8 cellular contexts compared by ENCODE assay signal in genomic region chr18:3016584-3017292, GRCh38. TPM values are rescaled to one million over a fixed set of nuclear protein-coding genes. Genes with fewer than 3 reads are reported as not detected.
DNase-seq lines count a peak whose midpoint lies in the region; ATAC-seq, FAIRE-seq and TF ChIP-seq lines count a peak whose summit lies in the region.
"Had no signal": no experiment of that assay in that cellular context is flagged by ENCODE, and none has a peak within 500 bp of the region (broad histone marks: within the 10 kb centered on the region; RNA-seq: fewer than 3 reads in every experiment).

No MANE protein-coding gene starts in this region.

- TF ChIP-seq CTCF in colonic mucosa (IDR thresholded peaks at IDR 0.05): no peak

- peak; percentile 52 for FAIRE-seq in GM18507 (lab: Jason Lieb, UNC)

- no peaks in the 10 kb centered on the region for H3K27me3 ChIP-seq in colonic mucosa

- H3K4me3 ChIP-seq in colonic mucosa: no peak overlapping the region

- H3K9ac ChIP-seq in colonic mucosa (ENCODE audit: low read depth in 2 of 2, low read length in 2 of 2): no peak overlapping the region

- peak overlapping the region; percentile 44 for H3K27ac ChIP-seq in colonic mucosa

- H3K9me3 ChIP-seq in colonic mucosa: no peaks in the 10 kb centered on the region

- no peak for ATAC-seq in GM19351 (IDR thresholded peaks at IDR 0.05; ENCODE audit: unreplicated experiment)

- DNase-seq in GM18507 (ENCODE audit: extremely low spot score, insufficient read length, low read depth) (no peak), NOMO-1 treated with DMSO at 0.1 percent for 48 hours (lab: John Stamatoyannopoulos, UW; ENCODE audit: unreplicated experiment) (peak; percentile 87), colonic mucosa (no peak), pons (ENCODE audit: low spot score) (peak; percentile 83), SK-N-DZ (ENCODE audit: low spot score) (no peak), NCI-H2029 (lab: John Stamatoyannopoulos, UW) (no peak)
- DNase-seq: NCI-H524 had no signal

- no peaks in the 10 kb centered on the region for H3K36me3 ChIP-seq in colonic mucosa

- intact Hi-C loops in colonic mucosa (cut with DNase I): loop anchor here (5.0 to 10.0 kb wide), 2 partner anchors 46 to 228 kb away; partner anchors contain the start of gene MYL12A

- H3K4me1 ChIP-seq in colonic mucosa: no peaks in the 10 kb centered on the region

RNA-seq across cellular contexts. Expression of gene LPIN2, which starts 3.8 kb away (rescaled TPM):
- 10 to 100 TPM; 23.6 to 59.0 TPM for total RNA-seq in colonic mucosa
- polyA plus RNA-seq in SK-N-DZ (2014; cell fraction: cytosol; rRNA removed): 12.1 and 16.6 TPM in 2 replicates
- polyA plus RNA-seq in SK-N-DZ (2014; cell fraction: nucleus; rRNA removed): 15.4 and 16.2 TPM in 2 replicates

Comparison
In these comparisons a context has a peak if more than half of its experiments do, and no peak if none do; other contexts are left out.
1. DNase-seq: peak in NOMO-1 treated with DMSO at 0.1 percent for 48 hours (single experiment) and pons (single experiment); none in GM18507 (single experiment), colonic mucosa (single experiment), SK-N-DZ (single experiment) and NCI-H2029 (single experiment).